Comparison of ENCODE assay signal across 8 cellular contexts in the genomic region with DNA sequence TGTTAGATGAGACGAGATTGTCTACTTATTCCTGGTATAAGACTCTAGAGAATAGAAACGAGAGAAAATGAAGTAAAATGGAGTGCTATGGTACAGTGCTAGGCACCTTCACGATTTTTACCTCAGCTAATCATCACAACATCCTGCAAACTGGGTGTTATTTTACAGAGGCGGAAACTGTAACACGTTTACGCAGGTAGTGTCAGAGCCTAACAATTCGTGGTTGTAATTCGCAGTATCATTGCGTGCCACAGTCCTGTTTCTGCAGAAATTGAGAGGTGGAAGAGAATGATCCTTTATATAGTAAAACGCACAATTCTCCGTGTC. TPM values are rescaled to one million over a fixed set of nuclear protein-coding genes. Genes with fewer than 3 reads are reported as not detected.
DNase-seq lines count a peak whose midpoint lies in the region; ATAC-seq, FAIRE-seq and TF ChIP-seq lines count a peak whose summit lies in the region.

No MANE protein-coding gene starts in this region.

- ATAC-seq in GM19397 (IDR thresholded peaks at IDR 0.05; ENCODE audit: unreplicated experiment), result peak; percentile 41
- ATAC-seq in HG03439 (IDR thresholded peaks at IDR 0.05; ENCODE audit: unreplicated experiment), result peak; percentile 46
- ATAC-seq in gastroesophageal sphincter, result peak; percentile 65
- peak; percentile 59 to 81 (median 75) for ATAC-seq in psoas muscle

- H3K27ac ChIP-seq in SU-DHL-6 (ENCODE audit: low read depth, low read length), result peak overlapping the region; percentile 75
- peak overlapping the region; percentile 6 to 84 (median 78) for H3K27ac ChIP-seq in gastroesophageal sphincter
- peak overlapping the region; percentile 67 for H3K27ac ChIP-seq in psoas muscle

- H3K4me1 ChIP-seq in gastroesophageal sphincter (peaks cover 0 to 21% (median 3%) of the 10 kb centered on the region in 3 donors), psoas muscle (peaks cover 5% of the 10 kb centered on the region)

- peak; percentile 94 for FAIRE-seq in D721Med (lab: Jason Lieb, UNC)

- WGBS in gastroesophageal sphincter (ENCODE audit: low coverage in 1 of 2), 2 donors, result 0 to 3% methylated on average over 6 to 10 of the region's 11 CpGs
- 1 to 3% (median 1%) methylated on average over 11 of the region's 11 CpGs for WGBS in psoas muscle, 3 donors

- DNase-seq in D721Med (ENCODE audit: insufficient read length, low spot score) (no peak), psoas muscle (no peak), erythroblast (lab: John Stamatoyannopoulos, UW) (no peak), NAMALWA (ENCODE audit: low spot score) (no peak)

- no peak for TF ChIP-seq EP300 in gastroesophageal sphincter (IDR thresholded peaks at IDR 0.05)

- intact Hi-C loops in psoas muscle (cut with DNase I), result loop anchor here (5.0 to 10.0 kb wide), 3 partner anchors 259 to 279 kb away; a partner anchor contains a TSS

- H3F3A ChIP-seq in SU-DHL-6 (ENCODE audit: insufficient read depth), result no peaks in the 10 kb centered on the region; the same call in 1 of the 2 replicates

- no peaks in the 10 kb centered on the region for H4K20me1 ChIP-seq in SU-DHL-6 (ENCODE audit: low read depth, low read length)

- H3K4me3 ChIP-seq in SU-DHL-6 (ENCODE audit: insufficient read depth, low read length, poor library complexity, severe bottlenecking) (peak overlapping the region; percentile 77), gastroesophageal sphincter (peak overlapping the region; percentile 67 to 90), psoas muscle (peak overlapping the region; percentile 87)

- H3K79me2 ChIP-seq in SU-DHL-6 (ENCODE audit: insufficient read depth, low read length), result no peaks in the 10 kb centered on the region

- H3K27me3 ChIP-seq in SU-DHL-6 (ENCODE audit: low read length), result no peaks in the 10 kb centered on the region
- no peaks in the 10 kb centered on the region for H3K27me3 ChIP-seq in gastroesophageal sphincter
- H3K27me3 ChIP-seq in psoas muscle (ENCODE audit: insufficient read depth in 3 of 3, low read length in 2 of 3), result no peaks in the 10 kb centered on the region

- peak overlapping the region; percentile 93 for H2AFZ ChIP-seq in SU-DHL-6 (ENCODE audit: low read depth, low read length, severe bottlenecking)

- H3K4me2 ChIP-seq in SU-DHL-6 (ENCODE audit: low read depth, low read length, poor library complexity, severe bottlenecking), result peak overlapping the region; percentile 70

- H3K9ac ChIP-seq in SU-DHL-6 (ENCODE audit: low read length), result peak overlapping the region; percentile 63

- no peak for TF ChIP-seq CTCF in D721Med (IDR thresholded peaks at IDR 0.05; ENCODE audit: insufficient read depth, missing control alignments)
- TF ChIP-seq CTCF in SU-DHL-6 (IDR thresholded peaks at IDR 0.05; ENCODE audit: insufficient read depth, low read length, poor library complexity, severe bottlenecking), result no peak
- no peak for TF ChIP-seq CTCF in gastroesophageal sphincter (IDR thresholded peaks at IDR 0.05)
- no peak for TF ChIP-seq CTCF in psoas muscle (IDR thresholded peaks at IDR 0.05)

- H3K36me3 ChIP-seq in SU-DHL-6 (ENCODE audit: low read length) (no peaks in the 10 kb centered on the region), gastroesophageal sphincter (no peaks in the 10 kb centered on the region), psoas muscle (ENCODE audit: insufficient read depth in 1 of 2, low read depth in 1 of 2) (no peaks in the 10 kb centered on the region)

- H3K9me3 ChIP-seq in SU-DHL-6 (ENCODE audit: insufficient read depth, low read length), result no peaks in the 10 kb centered on the region
- no peaks in the 10 kb centered on the region for H3K9me3 ChIP-seq in gastroesophageal sphincter
- H3K9me3 ChIP-seq in psoas muscle, result no peaks in the 10 kb centered on the region

- TF ChIP-seq POLR2A in gastroesophageal sphincter (IDR thresholded peaks at IDR 0.05) (no peak), erythroblast (IDR thresholded peaks at IDR 0.05; ENCODE audit: low read length) (no peak)

- H3K9me2 ChIP-seq in SU-DHL-6 (replicated peaks; ENCODE audit: insufficient read depth, low read length), result no peaks in the 10 kb centered on the region

RNA-seq across cellular contexts. Expression of a gene that starts 0.4 kb away (rescaled TPM):
- 10 to 100 TPM; 13.2 to 20.1 (median 15.9) TPM for total RNA-seq in gastroesophageal sphincter
- 1 to 10 TPM; 3.1 to 6.6 (median 5.4) TPM for total RNA-seq in psoas muscle
- 1 to 10 TPM; 1.0 to 8.2 (median 2.7) TPM for polyA plus RNA-seq in psoas muscle
